ENCODE assay signal across 26 cellular contexts in genomic region chr6:138925806-138926205, GRCh38.
DNase-seq lines count a peak whose midpoint lies in the region; ATAC-seq, FAIRE-seq and TF ChIP-seq lines count a peak whose summit lies in the region.
"Had no signal": no experiment of that assay in that cellular context is flagged by ENCODE, and none has a peak within 500 bp of the region (broad histone marks: within the 10 kb centered on the region; RNA-seq: fewer than 3 reads in every experiment).

No MANE protein-coding gene starts in this region.

- H3K4me2 ChIP-seq in HepG2 (ENCODE audit: low read depth, low read length), result no peak overlapping the region
- H3K4me2 ChIP-seq: BLaER1 had no signal

- TF ChIP-seq CTCF in HepG2 (CRISPR knock-in tag; IDR thresholded peaks at IDR 0.05), result no peak
- TF ChIP-seq CTCF in right lobe of liver (IDR thresholded peaks at IDR 0.05), result no peak
- no peak for TF ChIP-seq CTCF in mesothelial cell of epicardium (IDR thresholded peaks at IDR 0.05; ENCODE audit: unreplicated experiment)
- TF ChIP-seq CTCF in tibial nerve (IDR thresholded peaks at IDR 0.05), result no peak

- no peak for TF ChIP-seq EP300 in HepG2 (IDR thresholded peaks at IDR 0.05; ENCODE audit: low read depth in 2 of 2, low read length in 2 of 2)
- no peak for TF ChIP-seq EP300 in HepG2 (CRISPR knock-in tag; IDR thresholded peaks at IDR 0.05; ENCODE audit: borderline replicate concordance)
- no peak for TF ChIP-seq EP300 in tibial nerve (IDR thresholded peaks at IDR 0.05)

- ATAC-seq in HepG2 (no peak), right lobe of liver (no peak)
- ATAC-seq in activated T-helper 17 cell treated with anti-CD3 and anti-CD28 coated beads, Interleukin-2, amount 50 U/mL, for 72 hours (replicated peaks), result no peak
- ATAC-seq: GM12878 had no signal

- CTCF ChIA-PET in HepG2 (lab: Yijun Ruan, JAX; ENCODE audit: low intra/inter-chr PET ratio, low total read pairs), result no interaction called here

- WGBS in HepG2 (ENCODE audit: low lambda C conversion rate), result 94% methylated on average over 2 of the region's 2 CpGs
- 95% methylated on average over 2 of the region's 2 CpGs for WGBS in right lobe of liver (ENCODE audit: insufficient coverage, low coverage, low lambda C conversion rate, missing lambda C conversion rate)
- WGBS in tibial nerve, 2 donors, result 82 to 91% methylated on average over 2 of the region's 2 CpGs

- H3K9me3 Mint-ChIP-seq in activated T-helper 17 cell treated with anti-CD3 and anti-CD28 coated beads, Interleukin-2, amount 50 U/mL, for 72 hours, result no peaks in the 10 kb centered on the region
- no peaks in the 10 kb centered on the region for H3K9me3 Mint-ChIP-seq in mesothelial cell of epicardium
- H3K9me3 Mint-ChIP-seq: CD14-positive monocyte; CD4-positive, alpha-beta memory T cell; CD4-positive, CD25-positive, alpha-beta regulatory T cell; CD8-positive, alpha-beta memory T cell had no signal

- H3K4me3 Mint-ChIP-seq in activated T-helper 17 cell treated with anti-CD3 and anti-CD28 coated beads, Interleukin-2, amount 50 U/mL, for 72 hours, result no peak overlapping the region
- H3K4me3 Mint-ChIP-seq in mesothelial cell of epicardium, result no peak overlapping the region
- H3K4me3 Mint-ChIP-seq: CD14-positive monocyte; CD4-positive, alpha-beta memory T cell; CD4-positive, CD25-positive, alpha-beta regulatory T cell; CD8-positive, alpha-beta memory T cell had no signal

- no TSS peak for BruUV-seq in HepG2 (replicated peaks; lab: Mats Ljungman, UMichigan)

- FAIRE-seq in HepG2 (lab: Jason Lieb, UNC), result no peak
- FAIRE-seq: GM12878, GM12892, GM18507 had no signal

- no peak for TF ChIP-seq RAD21 in HepG2 (CRISPR knock-in tag; IDR thresholded peaks at IDR 0.05)

- H3K36me3 ChIP-seq in HepG2 (replicated peaks in 1 of 2; ENCODE audit: control insufficient read depth in 1 of 2, insufficient read depth in 2 of 2, low read length in 2 of 2) (peaks cover 2 to 8% of the 10 kb centered on the region in 2 experiments; a peak in 1 of 5 replicates), right lobe of liver (peaks cover 0 to 28% (median 7%) of the 10 kb centered on the region in 4 donors), tibial nerve (peaks cover 0 to 19% (median 0%) of the 10 kb centered on the region in 3 donors)
- H3K36me3 ChIP-seq: BE2C had no signal

- H3K27ac ChIP-seq in HepG2 (ENCODE audit: extremely low read length, insufficient read depth, low read length), result no peak overlapping the region
- H3K27ac ChIP-seq in right lobe of liver, result no peak overlapping the region
- no peak overlapping the region for H3K27ac ChIP-seq in tibial nerve
- H3K27ac ChIP-seq: 22Rv1, BLaER1 had no signal

- peak overlapping the region; percentile 2 for H3K27ac Mint-ChIP-seq in activated T-helper 17 cell treated with anti-CD3 and anti-CD28 coated beads, Interleukin-2, amount 50 U/mL, for 72 hours
- H3K27ac Mint-ChIP-seq in mesothelial cell of epicardium, result peak overlapping the region; percentile 57
- H3K27ac Mint-ChIP-seq: CD4-positive, CD25-positive, alpha-beta regulatory T cell had no signal

- no peak overlapping the region for H3K4me3 ChIP-seq in HepG2 (replicated peaks in 1 of 3; ENCODE audit: insufficient read depth in 1 of 3, low read depth in 2 of 3, low read length in 3 of 3)
- no peak overlapping the region for H3K4me3 ChIP-seq in right lobe of liver
- H3K4me3 ChIP-seq in tibial nerve, result no peak overlapping the region
- H3K4me3 ChIP-seq: BLaER1, GM12878 had no signal

- POLR2A ChIA-PET in HepG2 (lab: Yijun Ruan, JAX), result no interaction called here

- no peaks in the 10 kb centered on the region for H4K20me1 ChIP-seq in HepG2 (ENCODE audit: insufficient read depth, low read length)
- H4K20me1 ChIP-seq: BLaER1 had no signal

- intact Hi-C loops in HepG2 (cut with micrococcal nuclease; ENCODE audit: unreplicated experiment) (no loop called here), right lobe of liver (cut with DNase I) (no loop called here)

- H3K9ac ChIP-seq in HepG2 (ENCODE audit: insufficient read depth, low read depth, low read length), result no peak overlapping the region
- H3K9ac ChIP-seq: BLaER1 had no signal

- in situ Hi-C loops in HepG2 (cut with HindIII; ENCODE audit: extremely low pct_ligation_motif_present, low pct_unique_long_range_greater_than_20kb), result no loop called here

- TF ChIP-seq POLR2A in HepG2 (IDR thresholded peaks at IDR 0.05; ENCODE audit: insufficient read depth in 1 of 2, low read depth in 2 of 2, low read length in 2 of 2) (no peak), right lobe of liver (IDR thresholded peaks at IDR 0.05) (no peak), tibial nerve (IDR thresholded peaks at IDR 0.05) (no peak)

- H3K79me2 ChIP-seq in HepG2 (ENCODE audit: insufficient read depth, low read length), result no peaks in the 10 kb centered on the region

- H3K4me1 ChIP-seq in HepG2 (ENCODE audit: insufficient read depth, low read length) (no peaks in the 10 kb centered on the region), right lobe of liver (no peaks in the 10 kb centered on the region), tibial nerve (no peaks in the 10 kb centered on the region)
- H3K4me1 ChIP-seq: BLaER1 had no signal

- no peaks in the 10 kb centered on the region for H3K4me1 Mint-ChIP-seq in activated T-helper 17 cell treated with anti-CD3 and anti-CD28 coated beads, Interleukin-2, amount 50 U/mL, for 72 hours
- H3K4me1 Mint-ChIP-seq in mesothelial cell of epicardium, result peaks cover 19% of the 10 kb centered on the region
- H3K4me1 Mint-ChIP-seq: CD14-positive monocyte had no signal

- no peak overlapping the region for H2AFZ ChIP-seq in HepG2 (ENCODE audit: low read length)

- H3K36me3 Mint-ChIP-seq in activated T-helper 17 cell treated with anti-CD3 and anti-CD28 coated beads, Interleukin-2, amount 50 U/mL, for 72 hours (ENCODE audit: low read depth), result peaks cover 81% of the 10 kb centered on the region
- peaks cover 13% of the 10 kb centered on the region for H3K36me3 Mint-ChIP-seq in mesothelial cell of epicardium

- H3K27me3 Mint-ChIP-seq in activated T-helper 17 cell treated with anti-CD3 and anti-CD28 coated beads, Interleukin-2, amount 50 U/mL, for 72 hours, result no peaks in the 10 kb centered on the region
- no peaks in the 10 kb centered on the region for H3K27me3 Mint-ChIP-seq in mesothelial cell of epicardium (ENCODE audit: low read depth)
- H3K27me3 Mint-ChIP-seq: CD4-positive, alpha-beta memory T cell; CD4-positive, CD25-positive, alpha-beta regulatory T cell; CD8-positive, alpha-beta memory T cell had no signal

- H3K9me3 ChIP-seq in HepG2 (ENCODE audit: low read length), result no peaks in the 10 kb centered on the region
- H3K9me3 ChIP-seq in right lobe of liver, result no peaks in the 10 kb centered on the region
- H3K9me3 ChIP-seq in tibial nerve, result no peaks in the 10 kb centered on the region
- H3K9me3 ChIP-seq: BE2C, BLaER1 had no signal

- H3K27me3 ChIP-seq in HepG2 (ENCODE audit: control insufficient read depth in 1 of 2, insufficient read depth in 2 of 2, low read length in 2 of 2) (no peaks in the 10 kb centered on the region), right lobe of liver (no peaks in the 10 kb centered on the region), tibial nerve (no peaks in the 10 kb centered on the region)
- H3K27me3 ChIP-seq: BE2C, BLaER1 had no signal

- DNase-seq in HepG2 (ENCODE audit: low spot score) (no peak), right lobe of liver (no peak), mesothelial cell of epicardium (ENCODE audit: low spot score in 2 of 2, unreplicated experiment in 2 of 2) (no peak), NCI-H1105 treated with DMSO at 0.1 percent for 48 hours (lab: John Stamatoyannopoulos, UW) (no peak), tibial nerve (ENCODE audit: low spot score in 2 of 2) (no peak)
- DNase-seq: ACHN; BE2C; C1 segment of cervical spinal cord; CD4-positive, alpha-beta memory T cell; CD4-positive, CD25-positive, alpha-beta regulatory T cell; CD8-positive, alpha-beta memory T cell; COR-L47; DMS 273 treated with DMSO at 0.1 percent for 48 hours; DMS153; DMS53; DMS79; DND-41; EL; GDM1 had no signal

TF ChIP-seq in HepG2, 621 proteins besides CTCF, POLR2A, EP300 and RAD21:
- TF ChIP-seq MAFF (IDR thresholded peaks at IDR 0.05; ENCODE audit: low read depth, low read length) (peak; percentile 78; the same call in 1 of the 2 replicates), HNF1B (CRISPR knock-in tag; IDR thresholded peaks at IDR 0.05) (no peak), ZBTB34 (CRISPR knock-in tag; IDR thresholded peaks at IDR 0.05) (no peak), AGO2 (optimal IDR thresholded peaks at IDR 0.05; ENCODE audit: low read depth, low read length) (no peak), MAFK (conservative IDR thresholded peaks at IDR 0.05 in 1 of 2, IDR thresholded peaks at IDR 0.05 in 1 of 2; ENCODE audit: low read length in 2 of 2) (peak; percentile 79 to 84)
